ENCODE assay signal across 12 cellular contexts in the genomic region with DNA sequence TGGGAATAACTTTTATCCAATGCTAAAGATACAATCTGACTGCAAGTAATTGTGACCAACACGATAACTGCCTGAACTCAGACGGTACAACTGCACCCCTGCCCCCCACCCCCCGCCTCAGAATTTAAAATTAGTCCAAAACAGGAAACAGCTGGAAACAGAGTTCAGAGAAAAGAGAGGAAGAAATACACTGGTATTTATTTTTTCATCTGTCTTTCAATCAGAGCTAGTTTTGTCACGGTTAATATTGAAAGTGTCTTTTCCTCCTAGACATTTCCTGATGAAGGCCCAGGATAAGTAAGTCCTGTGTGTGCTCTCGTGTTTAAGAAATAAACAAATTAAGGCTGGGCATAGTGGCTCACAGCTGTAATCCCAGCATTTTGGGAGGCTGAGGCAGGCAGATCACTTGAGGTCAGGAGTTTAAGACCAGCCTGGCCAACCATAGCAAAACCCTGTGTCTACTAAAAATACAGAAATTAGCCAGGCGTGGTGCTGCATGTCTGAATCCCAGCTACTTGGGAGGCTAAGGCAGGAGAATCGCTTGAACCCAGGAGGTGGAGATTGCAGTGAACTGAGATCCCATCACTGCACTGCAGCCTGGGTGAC. TPM values are rescaled to one million over a fixed set of nuclear protein-coding genes. Genes with fewer than 3 reads are reported as not detected.
DNase-seq lines count a peak whose midpoint lies in the region; ATAC-seq and TF ChIP-seq lines count a peak whose summit lies in the region.
"Had no signal": no experiment of that assay in that cellular context is flagged by ENCODE, and none has a peak within 500 bp of the region (broad histone marks: within the 10 kb centered on the region; RNA-seq: fewer than 3 reads in every experiment).

No MANE protein-coding gene starts in this region.

- peaks cover 56% of the 10 kb centered on the region for H3K4me1 Mint-ChIP-seq in activated naive CD4-positive, alpha-beta T cell treated with anti-CD3 and anti-CD28 coated beads, Interleukin-2, amount 10 ng/mL, durations not matched to agents 7 days and 5 days
- H3K4me1 Mint-ChIP-seq in activated T-helper 2 cell treated with anti-CD3 and anti-CD28 coated beads, Interferon-gamma antibody, Interleukin-2, Interleukin-4, amounts not matched to agents 10 μg/mL and 5 μg/mL and 100 μg/mL, durations not matched to agents 14 hours and 24 hours and 36 hours (ENCODE audit: low read depth): peaks cover 28% of the 10 kb centered on the region
- H3K4me1 Mint-ChIP-seq in GM23338: peaks cover 20% of the 10 kb centered on the region

- no peaks in the 10 kb centered on the region for H3K9me3 ChIP-seq in transverse colon

- no peaks in the 10 kb centered on the region for H3K79me2 ChIP-seq in GM23338 (replicated peaks; ENCODE audit: insufficient read depth)

- no peaks in the 10 kb centered on the region for H3K27me3 Mint-ChIP-seq in activated naive CD4-positive, alpha-beta T cell treated with anti-CD3 and anti-CD28 coated beads, Interleukin-2, amount 10 ng/mL, durations not matched to agents 7 days and 5 days
- no peaks in the 10 kb centered on the region for H3K27me3 Mint-ChIP-seq in activated T-helper 2 cell treated with anti-CD3 and anti-CD28 coated beads, Interferon-gamma antibody, Interleukin-2, Interleukin-4, amounts not matched to agents 10 μg/mL and 5 μg/mL and 100 μg/mL, durations not matched to agents 14 hours and 24 hours and 36 hours (ENCODE audit: low read depth)
- peaks cover 12% of the 10 kb centered on the region for H3K27me3 Mint-ChIP-seq in GM23338 (ENCODE audit: insufficient read depth, low read depth, poor library complexity)

- no peaks in the 10 kb centered on the region for H4K20me1 ChIP-seq in GM23338 (replicated peaks; ENCODE audit: insufficient read depth)

- H3K36me3 Mint-ChIP-seq in activated naive CD4-positive, alpha-beta T cell treated with anti-CD3 and anti-CD28 coated beads, Interleukin-2, amount 10 ng/mL, durations not matched to agents 7 days and 5 days: peaks cover 19% of the 10 kb centered on the region
- peaks cover 4% of the 10 kb centered on the region for H3K36me3 Mint-ChIP-seq in activated T-helper 2 cell treated with anti-CD3 and anti-CD28 coated beads, Interferon-gamma antibody, Interleukin-2, Interleukin-4, amounts not matched to agents 10 μg/mL and 5 μg/mL and 100 μg/mL, durations not matched to agents 14 hours and 24 hours and 36 hours (ENCODE audit: low read depth)
- H3K36me3 Mint-ChIP-seq in GM23338 (ENCODE audit: low read depth): no peaks in the 10 kb centered on the region

- H3K4me1 ChIP-seq in transverse colon (peaks cover 66 to 89% (median 80%) of the 10 kb centered on the region in 4 donors), GM23338 (ENCODE audit: insufficient read depth) (no peaks in the 10 kb centered on the region; the same call in 1 of the 2 replicates)

- CTCF ChIA-PET in activated naive CD4-positive, alpha-beta T cell treated with anti-CD3 and anti-CD28 coated beads, Interleukin-2, amount 10 ng/mL, durations not matched to agents 7 days and 5 days (lab: Charles Lee): interaction anchor here (0.6 to 1.3 kb wide), 6 partner anchors 26 to 306 kb away, joined by 3 to 5 read pairs (median 3); no protein-coding TSS in a partner anchor

- intact Hi-C loops in activated T-helper 2 cell treated with anti-CD3 and anti-CD28 coated beads, Interferon-gamma antibody, Interleukin-2, Interleukin-4, amounts not matched to agents 10 μg/mL and 5 μg/mL and 100 μg/mL, durations not matched to agents 14 hours and 24 hours and 36 hours (cut with micrococcal nuclease): no loop called here
- intact Hi-C loops in transverse colon (cut with DNase I; ENCODE audit: low total_unique reads): no loop called here

- in situ Hi-C loops in transverse colon (cut with MboI; ENCODE audit: low pct_ligation_motif_present in 1 of 4, low pct_unique_long_range_greater_than_20kb in 1 of 4, low sequenced_read_pairs in 3 of 4): no loop called here

- H3K4me3 ChIP-seq in transverse colon (no peak overlapping the region), GM23338 (no peak overlapping the region)

- H3K27ac ChIP-seq in transverse colon: peak overlapping the region; percentile 76 to 91 (median 84)
- H3K27ac ChIP-seq in GM23338 (ENCODE audit: low read depth): no peak overlapping the region

- ATAC-seq in GM23338: no peak

- no peak for TF ChIP-seq EP300 in transverse colon (IDR thresholded peaks at IDR 0.05; ENCODE audit: low read depth)

- H3K27me3 ChIP-seq in transverse colon (no peaks in the 10 kb centered on the region), GM23338 (ENCODE audit: insufficient read depth) (no peaks in the 10 kb centered on the region)

- peak overlapping the region; percentile 88 for H3K27ac Mint-ChIP-seq in activated naive CD4-positive, alpha-beta T cell treated with anti-CD3 and anti-CD28 coated beads, Interleukin-2, amount 10 ng/mL, durations not matched to agents 7 days and 5 days
- peak overlapping the region; percentile 38 for H3K27ac Mint-ChIP-seq in activated T-helper 2 cell treated with anti-CD3 and anti-CD28 coated beads, Interferon-gamma antibody, Interleukin-2, Interleukin-4, amounts not matched to agents 10 μg/mL and 5 μg/mL and 100 μg/mL, durations not matched to agents 14 hours and 24 hours and 36 hours
- no peak overlapping the region for H3K27ac Mint-ChIP-seq in GM23338

- WGBS in transverse colon (ENCODE audit: low coverage in 1 of 2), 2 donors: 27 to 48% methylated on average over 2 to 7 of the region's 7 CpGs

- no peaks in the 10 kb centered on the region; the same call in 1 of the 2 replicates for H3K9me2 ChIP-seq in GM23338 (ENCODE audit: insufficient read depth)

- H3K4me2 ChIP-seq in GM23338: no peak overlapping the region

- H3K9me3 Mint-ChIP-seq in activated naive CD4-positive, alpha-beta T cell treated with anti-CD3 and anti-CD28 coated beads, Interleukin-2, amount 10 ng/mL, durations not matched to agents 7 days and 5 days: no peaks in the 10 kb centered on the region
- no peaks in the 10 kb centered on the region for H3K9me3 Mint-ChIP-seq in activated T-helper 2 cell treated with anti-CD3 and anti-CD28 coated beads, Interferon-gamma antibody, Interleukin-2, Interleukin-4, amounts not matched to agents 10 μg/mL and 5 μg/mL and 100 μg/mL, durations not matched to agents 14 hours and 24 hours and 36 hours
- H3K9me3 Mint-ChIP-seq in GM23338: no peaks in the 10 kb centered on the region; the same call in 2 of the 3 replicates

- H3K4me3 Mint-ChIP-seq in activated naive CD4-positive, alpha-beta T cell treated with anti-CD3 and anti-CD28 coated beads, Interleukin-2, amount 10 ng/mL, durations not matched to agents 7 days and 5 days: peak overlapping the region; percentile 41
- peak overlapping the region; percentile 37 for H3K4me3 Mint-ChIP-seq in activated T-helper 2 cell treated with anti-CD3 and anti-CD28 coated beads, Interferon-gamma antibody, Interleukin-2, Interleukin-4, amounts not matched to agents 10 μg/mL and 5 μg/mL and 100 μg/mL, durations not matched to agents 14 hours and 24 hours and 36 hours (ENCODE audit: low read depth)
- no peak overlapping the region for H3K4me3 Mint-ChIP-seq in GM23338

- H3F3A ChIP-seq in GM23338 (replicated peaks; ENCODE audit: low read depth): no peaks in the 10 kb centered on the region

- H3K36me3 ChIP-seq in transverse colon (no peaks in the 10 kb centered on the region), GM23338 (ENCODE audit: insufficient read depth) (no peaks in the 10 kb centered on the region)

- no peak for TF ChIP-seq CTCF in transverse colon (IDR thresholded peaks at IDR 0.05)
- no peak for TF ChIP-seq CTCF in GM23338 (conservative IDR thresholded peaks at IDR 0.05; ENCODE audit: low read depth in 2 of 2)

- no peak for DNase-seq in activated naive CD4-positive, alpha-beta T cell treated with anti-CD3 and anti-CD28 coated beads, Interleukin-2, amount 10 ng/mL, durations not matched to agents 7 days and 5 days
- DNase-seq in activated naive CD4-positive, alpha-beta T cell treated with anti-CD3 and anti-CD28 coated beads, Interleukin-2, amount 50 U/mL, for 16 hours: no peak
- no peak for DNase-seq in activated T-helper 2 cell treated with anti-CD3 and anti-CD28 coated beads, Interferon-gamma antibody, Interleukin-2, Interleukin-4, amounts not matched to agents 10 μg/mL and 5 μg/mL and 100 μg/mL, durations not matched to agents 14 hours and 24 hours and 36 hours (ENCODE audit: low spot score)
- peak; percentile 19 for DNase-seq in midbrain (lab: John Stamatoyannopoulos, UW)
- DNase-seq in transverse colon: no peak
- DNase-seq in GM23338 (ENCODE audit: low spot score): no peak
- DNase-seq in activated gamma-delta T cell (lab: John Stamatoyannopoulos, UW): no peak
- no peak for DNase-seq in NCI-H2107 (lab: John Stamatoyannopoulos, UW)
- DNase-seq: activated effector memory CD4-positive, alpha-beta T cell treated with Interleukin-2 at 50 U/mL for 16 hours; MV-4-11; occipital lobe; SIG-M5 had no signal

- H2AFZ ChIP-seq in GM23338: no peak overlapping the region

- no peak for TF ChIP-seq POLR2A in transverse colon (IDR thresholded peaks at IDR 0.05)

RNA-seq across cellular contexts. Expression of a gene that starts 21.5 kb away (rescaled TPM):
- 15.1 and 15.5 TPM in 2 replicates for total RNA-seq in activated T-helper 2 cell treated with anti-CD3 and anti-CD28 coated beads, Interferon-gamma antibody, Interleukin-2, Interleukin-4, amounts not matched to agents 10 μg/mL and 5 μg/mL and 100 μg/mL, durations not matched to agents 14 hours and 24 hours and 36 hours
- total RNA-seq in transverse colon: 10 to 100 TPM; 30.3 to 64.7 (median 51.6) TPM
- total RNA-seq in GM23338 (2014; rRNA removed; shearing (Covaris generic)): 2.7 and 4.1 TPM in 2 replicates
- 1.1 and 1.3 TPM in 2 replicates for polyA plus RNA-seq in GM23338 (2016; fragmentation: Nextera tagmentation; extraction: Ambion mirVana)

RNA-seq across cellular contexts. Expression of a gene that starts 43.9 kb away (rescaled TPM):
- 48.5 and 48.8 TPM in 2 replicates for total RNA-seq in activated T-helper 2 cell treated with anti-CD3 and anti-CD28 coated beads, Interferon-gamma antibody, Interleukin-2, Interleukin-4, amounts not matched to agents 10 μg/mL and 5 μg/mL and 100 μg/mL, durations not matched to agents 14 hours and 24 hours and 36 hours
- total RNA-seq in transverse colon: 10 to 100 TPM; 14.9 to 88.6 (median 50.2) TPM
- total RNA-seq in GM23338 (2014; rRNA removed; shearing (Covaris generic)): 70.8 and 72.3 TPM in 2 replicates
- 31.7 and 32.0 TPM in 2 replicates for polyA plus RNA-seq in GM23338 (2016; fragmentation: Nextera tagmentation; extraction: Ambion mirVana)

RNA-seq across cellular contexts. Expression of a gene that starts 45.5 kb away (rescaled TPM):
- not detected in 2 replicates for total RNA-seq in activated T-helper 2 cell treated with anti-CD3 and anti-CD28 coated beads, Interferon-gamma antibody, Interleukin-2, Interleukin-4, amounts not matched to agents 10 μg/mL and 5 μg/mL and 100 μg/mL, durations not matched to agents 14 hours and 24 hours and 36 hours
- under 1 TPM in 1 of 4 donors, not detected in 3; 0.16 TPM for total RNA-seq in transverse colon
- 0.16 and 0.73 TPM in 2 replicates for total RNA-seq in GM23338 (2014; rRNA removed; shearing (Covaris generic))
- polyA plus RNA-seq in GM23338 (2016; fragmentation: Nextera tagmentation; extraction: Ambion mirVana): not detected in 2 replicates
- total RNA-seq: occipital lobe had no signal
